Comparison of ENCODE assay signal across 18 cellular contexts in genomic region chr13:79340490-79340889, GRCh38.
"Had no signal": no experiment of that assay in that cellular context is flagged by ENCODE, and none has a peak within 500 bp of the region (broad histone marks: within the 10 kb centered on the region; RNA-seq: fewer than 3 reads in every experiment).

No MANE protein-coding gene starts in this region.

- H3K27me3 Mint-ChIP-seq: activated CD8-positive, alpha-beta T cell treated with anti-CD3 and anti-CD28 coated beads for 36 hours; activated naive CD8-positive, alpha-beta T cell treated with anti-CD3 and anti-CD28 coated beads, Interleukin-2, amount 10 ng/mL, durations not matched to agents 7 days and 5 days had no signal

- H3K36me3 ChIP-seq: ovary had no signal

- H3K9me3 ChIP-seq: ovary, suprapubic skin, upper lobe of left lung had no signal

- H3K4me1 ChIP-seq: suprapubic skin, upper lobe of left lung had no signal

- H3K9me3 Mint-ChIP-seq: activated CD8-positive, alpha-beta T cell treated with anti-CD3 and anti-CD28 coated beads for 36 hours; activated naive CD8-positive, alpha-beta T cell treated with anti-CD3 and anti-CD28 coated beads, Interleukin-2, amount 10 ng/mL, durations not matched to agents 7 days and 5 days; activated T-cell treated with anti-CD3 and anti-CD28 coated beads, Interleukin-2, amount 50 U/mL, for 72 hours; nephron progenitor cell had no signal

- H3K27ac ChIP-seq: ovary, suprapubic skin, upper lobe of left lung had no signal

- H3K4me3 ChIP-seq: ovary, suprapubic skin, upper lobe of left lung had no signal

- H3K4me3 Mint-ChIP-seq: activated CD8-positive, alpha-beta T cell treated with anti-CD3 and anti-CD28 coated beads for 36 hours; activated naive CD8-positive, alpha-beta T cell treated with anti-CD3 and anti-CD28 coated beads, Interleukin-2, amount 10 ng/mL, durations not matched to agents 7 days and 5 days; activated T-cell treated with anti-CD3 and anti-CD28 coated beads, Interleukin-2, amount 50 U/mL, for 72 hours; nephron progenitor cell had no signal

- H3K27ac Mint-ChIP-seq: activated naive CD8-positive, alpha-beta T cell treated with anti-CD3 and anti-CD28 coated beads, Interleukin-2, amount 10 ng/mL, durations not matched to agents 7 days and 5 days; nephron progenitor cell had no signal

- DNase-seq: activated CD4-positive, alpha-beta T cell treated with anti-CD3 and anti-CD28 coated beads for 4 hours; activated CD8-positive, alpha-beta memory T cell treated with anti-CD3 and anti-CD28 coated beads, Interleukin-2, amount 50 U/mL, for 4 hours; activated CD8-positive, alpha-beta T cell treated with anti-CD3 and anti-CD28 coated beads for 36 hours; activated gamma-delta T cell treated with Interleukin-2 at 50 U/mL for 16 hours; activated naive CD8-positive, alpha-beta T cell treated with anti-CD3 and anti-CD28 coated beads, Interleukin-2, amount 10 ng/mL, durations not matched to agents 7 days and 5 days; activated T-cell treated with anti-CD3 and anti-CD28 coated beads, Interleukin-2, amount 50 U/mL, for 72 hours; aorta; foreskin melanocyte; hippocampal formation; kidney glomerular epithelial cell; nephron progenitor cell; ovary; stimulated activated CD4-positive, alpha-beta T cell treated with anti-CD3 and anti-CD28 coated beads, Interleukin-4, amount 100 ng/mL, for 1 hour; stimulated activated CD8-positive, alpha-beta memory T cell treated with anti-CD3 and anti-CD28 coated beads, Interleukin-4, amount 100 ng/mL, for 48 hours; stimulated activated naive CD8-positive, alpha-beta T cell treated with anti-CD3 and anti-CD28 coated beads, Interleukin-15, Interleukin-2, amounts not matched to agents 100 U/mL and 50 U/mL, for 24 hours; T1000; upper lobe of left lung had no signal

- H3K4me1 Mint-ChIP-seq: nephron progenitor cell had no signal

- H3K27me3 ChIP-seq: ovary, suprapubic skin, upper lobe of left lung had no signal
